ENCODE assay signal across 11 cellular contexts in genomic region chr11:72238492-72239295, GRCh38. TPM values are rescaled to one million over a fixed set of nuclear protein-coding genes. Genes with fewer than 3 reads are reported as not detected.
A peak's percentile ranks its signal among the peaks of the same experiment; 100 is the strongest.
DNase-seq lines count a peak whose midpoint lies in the region; ATAC-seq and TF ChIP-seq lines count a peak whose summit lies in the region.
"Had no signal": no experiment of that assay in that cellular context is flagged by ENCODE, and none has a peak within 500 bp of the region (broad histone marks: within the 10 kb centered on the region; RNA-seq: fewer than 3 reads in every experiment).

No MANE protein-coding gene starts in this region.

- H3K27ac Mint-ChIP-seq in activated CD8-positive, alpha-beta T cell treated with anti-CD3 and anti-CD28 coated beads, Interleukin-2, amount 10 ng/mL, durations not matched to agents 7 days and 5 days = no peak overlapping the region
- no peak overlapping the region for H3K27ac Mint-ChIP-seq in activated CD8-positive, alpha-beta T cell treated with anti-CD3 and anti-CD28 coated beads for 36 hours
- no peak overlapping the region for H3K27ac Mint-ChIP-seq in T-helper 17 cell

- CTCF ChIA-PET in activated CD8-positive, alpha-beta T cell treated with anti-CD3 and anti-CD28 coated beads, Interleukin-2, amount 10 ng/mL, durations not matched to agents 7 days and 5 days (lab: Charles Lee) = interaction anchor here (0.6 to 4.0 kb wide), 13 partner anchors 10 to 308 kb away, joined by 3 to 21 read pairs (median 3); partner anchors contain the start of genes CLPB and INPPL1
- CTCF ChIA-PET in activated CD8-positive, alpha-beta T cell treated with anti-CD3 and anti-CD28 coated beads for 36 hours (lab: Charles Lee) = interaction anchor here (0.7 to 4.2 kb wide), 21 partner anchors 9 to 575 kb away, joined by 3 to 23 read pairs (median 5); partner anchors contain the start of genes FOLR1 and INPPL1

- peak overlapping the region; percentile 53; the same call in 1 of the 2 replicates for H3K4me3 ChIP-seq in iPS-20b (ENCODE audit: low read length)
- H3K4me3 ChIP-seq in stomach smooth muscle (ENCODE audit: low read length in 2 of 2) = no peak overlapping the region

- H3K27ac ChIP-seq in iPS-20b (ENCODE audit: low read length) (no peak overlapping the region), stomach smooth muscle (ENCODE audit: low read length) (peak overlapping the region; percentile 77)

- H3K9ac ChIP-seq in iPS-20b (ENCODE audit: low read depth, low read length) (peak overlapping the region; percentile 4; the same call in 1 of the 2 replicates), stomach smooth muscle (ENCODE audit: low read length in 2 of 2) (peak overlapping the region in 1 of 2 donors; percentile 0)

- peaks cover 39% of the 10 kb centered on the region for H3K36me3 ChIP-seq in iPS-20b (ENCODE audit: insufficient read depth, low read depth, low read length)
- H3K36me3 ChIP-seq in stomach smooth muscle (ENCODE audit: control insufficient read depth in 2 of 2, insufficient read depth in 2 of 2, low read length in 2 of 2) = peaks cover 19 to 31% of the 10 kb centered on the region in 2 donors

- peaks cover 23% of the 10 kb centered on the region for H3K4me1 Mint-ChIP-seq in activated CD8-positive, alpha-beta T cell treated with anti-CD3 and anti-CD28 coated beads, Interleukin-2, amount 10 ng/mL, durations not matched to agents 7 days and 5 days (ENCODE audit: low read depth)
- H3K4me1 Mint-ChIP-seq in activated CD8-positive, alpha-beta T cell treated with anti-CD3 and anti-CD28 coated beads for 36 hours (ENCODE audit: low read depth) = peaks cover 19% of the 10 kb centered on the region
- H3K4me1 Mint-ChIP-seq in T-helper 17 cell = peaks cover 34% of the 10 kb centered on the region

- no peak for ATAC-seq in activated CD8-positive, alpha-beta T cell treated with anti-CD3 and anti-CD28 coated beads, Interleukin-2, amount 10 ng/mL, durations not matched to agents 7 days and 5 days
- ATAC-seq in activated CD8-positive, alpha-beta T cell treated with anti-CD3 and anti-CD28 coated beads for 36 hours = no peak
- no peak for ATAC-seq in T-helper 17 cell
- ATAC-seq in left colon = no peak

- peak overlapping the region; percentile 28 for H3K4me3 Mint-ChIP-seq in activated CD8-positive, alpha-beta T cell treated with anti-CD3 and anti-CD28 coated beads, Interleukin-2, amount 10 ng/mL, durations not matched to agents 7 days and 5 days
- H3K4me3 Mint-ChIP-seq in activated CD8-positive, alpha-beta T cell treated with anti-CD3 and anti-CD28 coated beads for 36 hours = no peak overlapping the region
- peak overlapping the region; percentile 49 for H3K4me3 Mint-ChIP-seq in T-helper 17 cell

- H3K9me3 ChIP-seq in T-helper 17 cell (ENCODE audit: control insufficient read depth, low read length, poor library complexity, severe bottlenecking) (no peaks in the 10 kb centered on the region), iPS-20b (ENCODE audit: insufficient read depth, low read depth, low read length) (no peaks in the 10 kb centered on the region), stomach smooth muscle (ENCODE audit: control insufficient read depth in 2 of 2, low read length in 2 of 2) (no peaks in the 10 kb centered on the region)
- H3K9me3 ChIP-seq: MG63 had no signal

- no peaks in the 10 kb centered on the region for H3K9me3 Mint-ChIP-seq in activated CD8-positive, alpha-beta T cell treated with anti-CD3 and anti-CD28 coated beads, Interleukin-2, amount 10 ng/mL, durations not matched to agents 7 days and 5 days (ENCODE audit: insufficient read depth)
- H3K9me3 Mint-ChIP-seq in activated CD8-positive, alpha-beta T cell treated with anti-CD3 and anti-CD28 coated beads for 36 hours = no peaks in the 10 kb centered on the region

- TF ChIP-seq CTCF in activated CD8-positive, alpha-beta T cell treated with anti-CD3 and anti-CD28 coated beads for 36 hours (IDR thresholded peaks at IDR 0.05) = no peak

- DNase-seq in activated CD8-positive, alpha-beta T cell treated with anti-CD3 and anti-CD28 coated beads, Interleukin-2, amount 10 ng/mL, durations not matched to agents 7 days and 5 days = no peak
- no peak for DNase-seq in activated CD8-positive, alpha-beta T cell treated with anti-CD3 and anti-CD28 coated beads for 36 hours
- no peak for DNase-seq in T-helper 17 cell
- no peak for DNase-seq in NCI-H2196 (lab: John Stamatoyannopoulos, UW; ENCODE audit: unreplicated experiment)
- no peak for DNase-seq in left colon
- DNase-seq in stimulated activated CD4-positive, alpha-beta T cell treated with anti-CD3 and anti-CD28 coated beads, Interleukin-2, amount 100 ng/mL, for 48 hours = no peak
- DNase-seq: NCI-H446 treated with DMSO at 0.1 percent for 48 hours had no signal

- H3K4me1 ChIP-seq in iPS-20b (ENCODE audit: insufficient read depth, low read length) = peaks cover 19% of the 10 kb centered on the region; the same call in 1 of the 2 replicates
- H3K4me1 ChIP-seq in stomach smooth muscle (ENCODE audit: control insufficient read depth, insufficient read depth, low read length) = peaks cover 64% of the 10 kb centered on the region

- intact Hi-C loops in activated CD8-positive, alpha-beta T cell treated with anti-CD3 and anti-CD28 coated beads for 36 hours (cut with micrococcal nuclease) = no loop called here
- intact Hi-C loops in left colon (cut with DNase I, micrococcal nuclease) = no loop called here

- H3K27me3 Mint-ChIP-seq in activated CD8-positive, alpha-beta T cell treated with anti-CD3 and anti-CD28 coated beads, Interleukin-2, amount 10 ng/mL, durations not matched to agents 7 days and 5 days (ENCODE audit: low read depth) = peaks cover 42% of the 10 kb centered on the region
- H3K27me3 Mint-ChIP-seq in activated CD8-positive, alpha-beta T cell treated with anti-CD3 and anti-CD28 coated beads for 36 hours = peaks cover 38% of the 10 kb centered on the region
- peaks cover 42% of the 10 kb centered on the region for H3K27me3 Mint-ChIP-seq in T-helper 17 cell

- H3K36me3 Mint-ChIP-seq in activated CD8-positive, alpha-beta T cell treated with anti-CD3 and anti-CD28 coated beads, Interleukin-2, amount 10 ng/mL, durations not matched to agents 7 days and 5 days (ENCODE audit: low read depth) = peaks cover 28% of the 10 kb centered on the region
- peaks cover 14% of the 10 kb centered on the region for H3K36me3 Mint-ChIP-seq in activated CD8-positive, alpha-beta T cell treated with anti-CD3 and anti-CD28 coated beads for 36 hours (ENCODE audit: low read depth)
- peaks cover 20% of the 10 kb centered on the region for H3K36me3 Mint-ChIP-seq in T-helper 17 cell (ENCODE audit: low read depth)

- H3K27me3 ChIP-seq in iPS-20b (ENCODE audit: insufficient read depth, low read length) (peaks cover 55% of the 10 kb centered on the region), stomach smooth muscle (ENCODE audit: control insufficient read depth in 1 of 2, insufficient read depth in 2 of 2, low read length in 2 of 2) (peaks cover 17 to 23% of the 10 kb centered on the region in 2 donors)
- H3K27me3 ChIP-seq: MG63 had no signal

- POLR2A ChIA-PET in activated CD8-positive, alpha-beta T cell treated with anti-CD3 and anti-CD28 coated beads, Interleukin-2, amount 10 ng/mL, durations not matched to agents 7 days and 5 days (lab: Charles Lee) = no interaction called here
- POLR2A ChIA-PET in activated CD8-positive, alpha-beta T cell treated with anti-CD3 and anti-CD28 coated beads for 36 hours (lab: Charles Lee) = interaction anchor here (1.0 to 3.8 kb wide), 2 partner anchors 13 to 18 kb away, joined by 3 to 17 read pairs; partner anchors contain the start of gene INPPL1

RNA-seq across cellular contexts. Expression of gene PHOX2A, which starts 5.3 kb away (rescaled TPM):
- not detected for total RNA-seq in activated CD8-positive, alpha-beta T cell treated with anti-CD3 and anti-CD28 coated beads, Interleukin-2, amount 10 ng/mL, durations not matched to agents 7 days and 5 days
- total RNA-seq in activated CD8-positive, alpha-beta T cell treated with anti-CD3 and anti-CD28 coated beads for 36 hours = not detected
- not detected for total RNA-seq in T-helper 17 cell
- total RNA-seq in left colon = under 1 TPM; 0.61 to 0.89 TPM
- total RNA-seq: SK-MEL-5 had no signal

RNA-seq across cellular contexts. Expression of gene INPPL1, which starts 14.1 kb away (rescaled TPM):
- total RNA-seq in activated CD8-positive, alpha-beta T cell treated with anti-CD3 and anti-CD28 coated beads, Interleukin-2, amount 10 ng/mL, durations not matched to agents 7 days and 5 days = 100 to 1,000 TPM; 141 to 147 TPM
- total RNA-seq in activated CD8-positive, alpha-beta T cell treated with anti-CD3 and anti-CD28 coated beads for 36 hours = 10 to 100 TPM; 75.9 to 78.4 TPM
- total RNA-seq in T-helper 17 cell = 100 to 1,000 TPM; 102 to 108 TPM
- total RNA-seq in left colon = 100 to 1,000 TPM; 120 to 142 TPM

RNA-seq across cellular contexts. Expression of gene FOLR2, which starts 22.1 kb away (rescaled TPM):
- total RNA-seq in activated CD8-positive, alpha-beta T cell treated with anti-CD3 and anti-CD28 coated beads, Interleukin-2, amount 10 ng/mL, durations not matched to agents 7 days and 5 days = not detected
- not detected for total RNA-seq in activated CD8-positive, alpha-beta T cell treated with anti-CD3 and anti-CD28 coated beads for 36 hours
- not detected for total RNA-seq in T-helper 17 cell
- 10 to 100 TPM in 1 of 2 donors, 1 to 10 TPM in 1; 4.8 to 23.5 TPM for total RNA-seq in left colon
- total RNA-seq: SK-MEL-5 had no signal

RNA-seq across cellular contexts. Expression of gene FOLR1, which starts 46.8 kb away (rescaled TPM):
- total RNA-seq in activated CD8-positive, alpha-beta T cell treated with anti-CD3 and anti-CD28 coated beads, Interleukin-2, amount 10 ng/mL, durations not matched to agents 7 days and 5 days = not detected
- not detected for total RNA-seq in activated CD8-positive, alpha-beta T cell treated with anti-CD3 and anti-CD28 coated beads for 36 hours
- total RNA-seq in T-helper 17 cell (not detected), left colon (not detected)
- total RNA-seq: SK-MEL-5 had no signal

Comparison
In these comparisons a context has a peak if more than half of its experiments do, and no peak if none do; other contexts are left out.
1. RNA of gene FOLR2, which starts 22.1 kb away (total RNA-seq): 4.8 to 23.5 TPM in left colon; not detected in T-helper 17 cell, not detected in activated CD8-positive, alpha-beta T cell treated with anti-CD3 and anti-CD28 coated beads, Interleukin-2, amount 10 ng/mL, durations not matched to agents 7 days and 5 days and not detected in activated CD8-positive, alpha-beta T cell treated with anti-CD3 and anti-CD28 coated beads for 36 hours; every median in the first group is over 4 times any median in the second.